ENCODE assay signal across 15 cellular contexts in the genomic region with DNA sequence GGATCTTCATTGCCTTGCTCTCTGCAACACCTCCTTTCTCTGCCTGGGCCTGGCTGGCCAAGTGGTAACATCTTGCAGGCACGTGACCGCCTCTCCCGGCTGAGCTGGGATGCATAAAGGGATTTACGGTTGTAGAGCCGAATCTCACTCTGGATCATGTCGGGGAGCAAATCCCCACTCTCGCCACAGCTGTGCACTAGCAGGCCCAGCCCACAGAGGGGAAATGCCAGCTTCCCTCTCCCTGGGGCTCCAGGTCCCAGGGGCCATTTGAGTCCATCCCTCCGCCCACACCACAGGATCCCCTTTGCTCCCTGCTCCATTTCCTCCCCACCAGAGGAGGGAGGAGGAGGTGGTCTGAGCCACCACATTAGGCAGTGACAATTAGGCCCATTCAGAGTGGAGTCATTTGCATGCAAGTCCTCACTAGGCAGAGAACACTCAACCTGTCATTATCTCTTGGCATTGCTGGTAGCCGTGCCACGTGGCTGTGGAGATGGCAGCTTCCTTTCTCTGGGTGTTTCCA.
A peak's percentile ranks its signal among the peaks of the same experiment; 100 is the strongest.
DNase-seq lines count a peak whose midpoint lies in the region; ATAC-seq lines count a peak whose summit lies in the region.
"Had no signal": no experiment of that assay in that cellular context is flagged by ENCODE, and none has a peak within 500 bp of the region (broad histone marks: within the 10 kb centered on the region; RNA-seq: fewer than 3 reads in every experiment).

No MANE protein-coding gene starts in this region.

- DNase-seq in DMS79 treated with DMSO at 0.1 percent for 48 hours (lab: John Stamatoyannopoulos, UW) (peak; percentile 67), NCI-H2029 (lab: John Stamatoyannopoulos, UW) (peak; percentile 61), amygdala (lab: John Stamatoyannopoulos, UW) (peak in 53 of 56 donors; percentile 34 to 91 (median 76)), middle frontal gyrus (ENCODE audit: extremely low spot score, low spot score) (peak; percentile 52), GDM1 (lab: John Stamatoyannopoulos, UW) (no peak), kidney glomerular epithelial cell (lab: John Stamatoyannopoulos, UW) (no peak)
- no peak for DNase-seq in activated CD4-positive, alpha-beta T cell treated with anti-CD3 and anti-CD28 coated beads, Interleukin-2, amount 10 ng/mL, durations not matched to agents 24 days and 14 days
- DNase-seq: activated CD4-positive, alpha-beta T cell treated with anti-CD3 and anti-CD28 coated beads, Interleukin-2, amount 50 U/mL, for 48 hours; HCEC 1CT; heart right ventricle; NCI-H446 treated with DMSO at 0.1 percent for 48 hours; T1000 had no signal

- no peaks in the 10 kb centered on the region for H3K4me1 Mint-ChIP-seq in activated CD4-positive, alpha-beta T cell treated with anti-CD3 and anti-CD28 coated beads, Interleukin-2, amount 10 ng/mL, durations not matched to agents 24 days and 14 days

- H3K4me3 Mint-ChIP-seq in activated CD4-positive, alpha-beta T cell treated with anti-CD3 and anti-CD28 coated beads, Interleukin-2, amount 10 ng/mL, durations not matched to agents 24 days and 14 days: no peak overlapping the region
- H3K4me3 Mint-ChIP-seq: nephron had no signal

- peaks cover 21% of the 10 kb centered on the region for H3K27me3 Mint-ChIP-seq in activated CD4-positive, alpha-beta T cell treated with anti-CD3 and anti-CD28 coated beads, Interleukin-2, amount 10 ng/mL, durations not matched to agents 24 days and 14 days

- no peaks in the 10 kb centered on the region for H3K9me3 Mint-ChIP-seq in activated CD4-positive, alpha-beta T cell treated with anti-CD3 and anti-CD28 coated beads, Interleukin-2, amount 10 ng/mL, durations not matched to agents 24 days and 14 days
- H3K9me3 Mint-ChIP-seq: activated T-helper 2 cell treated with anti-CD3 and anti-CD28 coated beads, Interferon-gamma antibody, Interleukin-2, Interleukin-4, amounts not matched to agents 10 μg/mL and 5 μg/mL and 100 μg/mL, durations not matched to agents 14 hours and 24 hours and 36 hours; nephron had no signal

- H3K36me3 Mint-ChIP-seq in activated CD4-positive, alpha-beta T cell treated with anti-CD3 and anti-CD28 coated beads, Interleukin-2, amount 10 ng/mL, durations not matched to agents 24 days and 14 days (ENCODE audit: low read depth): no peaks in the 10 kb centered on the region

- no peak for ATAC-seq in GM21786 (IDR thresholded peaks at IDR 0.05; ENCODE audit: unreplicated experiment)

- H3K27ac Mint-ChIP-seq in activated CD4-positive, alpha-beta T cell treated with anti-CD3 and anti-CD28 coated beads, Interleukin-2, amount 10 ng/mL, durations not matched to agents 24 days and 14 days: no peak overlapping the region
- H3K27ac Mint-ChIP-seq: activated T-helper 2 cell treated with anti-CD3 and anti-CD28 coated beads, Interferon-gamma antibody, Interleukin-2, Interleukin-4, amounts not matched to agents 10 μg/mL and 5 μg/mL and 100 μg/mL, durations not matched to agents 14 hours and 24 hours and 36 hours had no signal

- intact Hi-C loops in activated CD4-positive, alpha-beta T cell treated with anti-CD3 and anti-CD28 coated beads, Interleukin-2, amount 10 ng/mL, durations not matched to agents 24 days and 14 days (cut with micrococcal nuclease): no loop called here

Comparison
In these comparisons a context has a peak if more than half of its experiments do, and no peak if none do; other contexts are left out.
1. DNase-seq: peak in DMS79 treated with DMSO at 0.1 percent for 48 hours (single experiment), NCI-H2029 (single experiment), amygdala (53 of 56) and middle frontal gyrus (single experiment); none in GDM1 (single experiment), kidney glomerular epithelial cell (single experiment) and activated CD4-positive, alpha-beta T cell treated with anti-CD3 and anti-CD28 coated beads, Interleukin-2, amount 10 ng/mL, durations not matched to agents 24 days and 14 days (single experiment).